In the genomic region with DNA sequence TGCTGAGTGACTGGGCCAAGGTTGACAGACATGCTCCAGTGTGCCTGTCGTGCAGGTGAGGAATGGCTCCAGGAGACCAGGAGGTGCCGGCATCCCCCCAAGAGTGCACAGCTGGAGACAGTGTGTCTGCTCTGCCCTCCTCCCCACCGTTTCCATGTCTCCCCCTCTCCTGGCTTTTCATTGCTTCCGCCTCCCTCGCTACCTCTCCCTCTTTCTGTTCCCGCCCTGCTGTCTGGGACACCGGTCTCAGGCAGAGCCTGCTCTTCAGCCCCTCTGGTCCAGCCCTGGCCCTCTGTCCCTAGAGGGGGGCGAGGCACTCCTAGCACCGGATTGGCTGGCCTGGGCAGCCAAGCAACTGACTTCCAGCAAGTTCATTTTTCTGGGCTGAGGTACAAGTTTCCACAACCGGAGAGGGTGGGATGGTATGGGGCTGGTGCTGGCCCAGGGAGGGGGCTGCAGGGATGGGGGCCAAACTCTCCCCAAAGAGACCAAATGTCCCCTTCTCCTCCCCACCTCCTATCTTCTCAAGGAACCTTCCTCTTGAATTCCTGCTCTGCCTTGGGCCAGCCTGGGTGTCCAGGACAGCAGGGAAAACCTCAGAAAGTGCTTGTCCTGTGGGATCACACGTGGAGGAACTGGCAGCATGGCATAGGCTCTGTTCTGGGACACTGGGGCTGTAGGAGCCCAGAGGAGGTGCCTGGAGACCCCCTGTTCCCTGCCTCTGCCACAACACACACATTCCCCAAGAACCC, we compare ENCODE assay signal across 12 cellular contexts. TPM values are rescaled to one million over a fixed set of nuclear protein-coding genes. Genes with fewer than 3 reads are reported as not detected.
A peak's percentile ranks its signal among the peaks of the same experiment; 100 is the strongest.
DNase-seq lines count a peak whose midpoint lies in the region; ATAC-seq and TF ChIP-seq lines count a peak whose summit lies in the region.
"Had no signal": no experiment of that assay in that cellular context is flagged by ENCODE, and none has a peak within 500 bp of the region (broad histone marks: within the 10 kb centered on the region; RNA-seq: fewer than 3 reads in every experiment).

No MANE protein-coding gene starts in this region.

- H3K4me1 Mint-ChIP-seq in naive thymus-derived CD4-positive, alpha-beta T cell: peaks cover 5 to 18% (median 7%) of the 10 kb centered on the region in 7 donors

- DNase-seq in AG08396 (ENCODE audit: low spot score): peak; percentile 45
- peak; percentile 3 for DNase-seq in NCI-H69 (lab: John Stamatoyannopoulos, UW)
- peak; percentile 81 for DNase-seq in osteoblast (ENCODE audit: insufficient read length, low spot score, missing footprints)
- DNase-seq in HEK293T (ENCODE audit: extremely low spot score): no peak
- no peak for DNase-seq in naive thymus-derived CD4-positive, alpha-beta T cell
- DNase-seq in NCI-H1436 (lab: John Stamatoyannopoulos, UW): no peak
- DNase-seq: activated T-cell treated with anti-CD3 and anti-CD28 coated beads, Interleukin-2, amount 50 U/mL, for 24 hours had no signal

- POLR2A ChIA-PET in HEK293T (lab: Yijun Ruan, JAX): interaction anchor here (0.7 kb wide), 1 partner anchor 33 kb away, joined by 3 read pairs; the partner anchor contains the start of gene PRKCD
- POLR2A ChIA-PET in naive thymus-derived CD4-positive, alpha-beta T cell (lab: Charles Lee): no interaction called here

- peaks cover 0 to 42% of the 10 kb centered on the region in 2 donors for H3K36me3 ChIP-seq in gastroesophageal sphincter
- peaks cover 12% of the 10 kb centered on the region for H3K36me3 ChIP-seq in osteoblast (ENCODE audit: insufficient read depth, low read length)
- H3K36me3 ChIP-seq in naive thymus-derived CD4-positive, alpha-beta T cell (ENCODE audit: control insufficient read depth in 2 of 3, insufficient read depth in 3 of 3, low read length in 3 of 3): peaks cover 0 to 31% (median 0%) of the 10 kb centered on the region in 3 experiments

- H3K4me2 ChIP-seq in osteoblast (ENCODE audit: insufficient read depth, low read length): no peak overlapping the region

- H4K20me1 ChIP-seq in osteoblast (ENCODE audit: insufficient read depth, low read length): no peaks in the 10 kb centered on the region

- no peaks in the 10 kb centered on the region for H3K79me2 ChIP-seq in osteoblast (ENCODE audit: insufficient read depth, low read length)

- no peaks in the 10 kb centered on the region for H3K9me3 ChIP-seq in gastroesophageal sphincter
- no peaks in the 10 kb centered on the region for H3K9me3 ChIP-seq in osteoblast (ENCODE audit: low read depth, low read length)
- H3K9me3 ChIP-seq in naive thymus-derived CD4-positive, alpha-beta T cell (ENCODE audit: control insufficient read depth in 2 of 3, low read length in 3 of 3): no peaks in the 10 kb centered on the region
- H3K9me3 ChIP-seq: pancreas had no signal

- peaks cover 0 to 32% (median 13%) of the 10 kb centered on the region in 3 donors for H3K4me1 ChIP-seq in gastroesophageal sphincter
- H3K4me1 ChIP-seq in osteoblast (ENCODE audit: insufficient read depth, low read length): peaks cover 21% of the 10 kb centered on the region
- H3K4me1 ChIP-seq in naive thymus-derived CD4-positive, alpha-beta T cell (ENCODE audit: control insufficient read depth in 2 of 2, insufficient read depth in 2 of 2, low read length in 2 of 2): peaks cover 0 to 4% of the 10 kb centered on the region in 2 donors

- WGBS in gastroesophageal sphincter (ENCODE audit: low coverage in 1 of 2), 2 donors: 28 to 80% methylated on average over 1 to 5 of the region's 11 CpGs

- peaks cover 0 to 6% (median 0%) of the 10 kb centered on the region in 5 donors for H3K27me3 Mint-ChIP-seq in naive thymus-derived CD4-positive, alpha-beta T cell
- H3K27me3 Mint-ChIP-seq: activated T-cell treated with anti-CD3 and anti-CD28 coated beads, Interleukin-2, amount 50 U/mL, for 24 hours had no signal

- H2AFZ ChIP-seq in osteoblast (ENCODE audit: low read length): no peak overlapping the region

- H3K27ac ChIP-seq in gastroesophageal sphincter: peak overlapping the region; percentile 20 to 68 (median 62)
- H3K27ac ChIP-seq in osteoblast (ENCODE audit: low read depth, low read length): no peak overlapping the region
- H3K27ac ChIP-seq in naive thymus-derived CD4-positive, alpha-beta T cell (ENCODE audit: low read depth, low read length): no peak overlapping the region
- H3K27ac ChIP-seq: brain microvascular endothelial cell, pancreas had no signal

- no peak overlapping the region for H3K4me3 Mint-ChIP-seq in naive thymus-derived CD4-positive, alpha-beta T cell
- H3K4me3 Mint-ChIP-seq: activated T-cell treated with anti-CD3 and anti-CD28 coated beads, Interleukin-2, amount 50 U/mL, for 24 hours had no signal

- intact Hi-C loops in naive thymus-derived CD4-positive, alpha-beta T cell (cut with micrococcal nuclease): no loop called here

- peaks cover 0 to 12% (median 10%) of the 10 kb centered on the region in 5 donors for H3K36me3 Mint-ChIP-seq in naive thymus-derived CD4-positive, alpha-beta T cell

- TF ChIP-seq CTCF in gastroesophageal sphincter (IDR thresholded peaks at IDR 0.05): no peak
- TF ChIP-seq CTCF in osteoblast (IDR thresholded peaks at IDR 0.05; ENCODE audit: extremely low read depth, low read depth, low read length): no peak

- peak; percentile 64 for ATAC-seq in gastroesophageal sphincter
- no peak for ATAC-seq in HG02884 (IDR thresholded peaks at IDR 0.05; ENCODE audit: unreplicated experiment)
- no peak for ATAC-seq in naive thymus-derived CD4-positive, alpha-beta T cell
- ATAC-seq: Panc1 had no signal

- no peak for TF ChIP-seq POLR2A in gastroesophageal sphincter (IDR thresholded peaks at IDR 0.05)

- H3K9me3 Mint-ChIP-seq in naive thymus-derived CD4-positive, alpha-beta T cell: no peaks in the 10 kb centered on the region
- H3K9me3 Mint-ChIP-seq: activated T-cell treated with anti-CD3 and anti-CD28 coated beads, Interleukin-2, amount 50 U/mL, for 24 hours had no signal

- H3K4me3 ChIP-seq in gastroesophageal sphincter: no peak overlapping the region
- no peak overlapping the region for H3K4me3 ChIP-seq in osteoblast (ENCODE audit: insufficient read depth, low read length)
- H3K4me3 ChIP-seq in naive thymus-derived CD4-positive, alpha-beta T cell (ENCODE audit: low read length): no peak overlapping the region
- H3K4me3 ChIP-seq: pancreas had no signal

- no peaks in the 10 kb centered on the region for H3K27me3 ChIP-seq in gastroesophageal sphincter
- H3K27me3 ChIP-seq in osteoblast (ENCODE audit: insufficient read depth, low read length): no peaks in the 10 kb centered on the region
- H3K27me3 ChIP-seq in naive thymus-derived CD4-positive, alpha-beta T cell (ENCODE audit: control insufficient read depth in 2 of 2, insufficient read depth in 2 of 2, low read length in 2 of 2): no peaks in the 10 kb centered on the region
- H3K27me3 ChIP-seq: brain microvascular endothelial cell, pancreas had no signal

- TF ChIP-seq EP300 in gastroesophageal sphincter (IDR thresholded peaks at IDR 0.05): no peak

- peak overlapping the region in 1 of 9 donors; percentile 23 for H3K27ac Mint-ChIP-seq in naive thymus-derived CD4-positive, alpha-beta T cell
- H3K27ac Mint-ChIP-seq: activated T-cell treated with anti-CD3 and anti-CD28 coated beads, Interleukin-2, amount 50 U/mL, for 24 hours had no signal

- CTCF ChIA-PET in HEK293T (lab: Yijun Ruan, JAX): no interaction called here
- CTCF ChIA-PET in naive thymus-derived CD4-positive, alpha-beta T cell (lab: Charles Lee): no interaction called here

TF ChIP-seq in HEK293T, 16 proteins besides CTCF, POLR2A, EP300 and RAD21:
- no peak for TF ChIP-seq HDGF (IDR thresholded peaks at IDR 0.05; ENCODE audit: borderline replicate concordance)
- TF ChIP-seq FOXA1 (IDR thresholded peaks at IDR 0.05): no peak
- no peak for TF ChIP-seq NFRKB (IDR thresholded peaks at IDR 0.05)
- no peak for TF ChIP-seq SUZ12 (IDR thresholded peaks at IDR 0.05)
- no peak for TF ChIP-seq L3MBTL2 (conservative IDR thresholded peaks at IDR 0.05)
- TF ChIP-seq BHLHE40 (IDR thresholded peaks at IDR 0.05; ENCODE audit: borderline replicate concordance): no peak
- TF ChIP-seq TARDBP (IDR thresholded peaks at IDR 0.05): no peak
- no peak for TF ChIP-seq FOXK2 (IDR thresholded peaks at IDR 0.05)
- no peak for TF ChIP-seq LEF1 (IDR thresholded peaks at IDR 0.05; ENCODE audit: borderline replicate concordance)
- no peak for TF ChIP-seq ARNT (IDR thresholded peaks at IDR 0.05)
- no peak for TF ChIP-seq ELF4 (IDR thresholded peaks at IDR 0.05)
- no peak for TF ChIP-seq CTBP1 (IDR thresholded peaks at IDR 0.05; ENCODE audit: borderline replicate concordance)
- no peak for TF ChIP-seq SP1 (IDR thresholded peaks at IDR 0.05)
- TF ChIP-seq ZNF384 (IDR thresholded peaks at IDR 0.05): no peak
- TF ChIP-seq FOXM1 (IDR thresholded peaks at IDR 0.05; ENCODE audit: borderline replicate concordance): no peak
- TF ChIP-seq, protein P1, sequence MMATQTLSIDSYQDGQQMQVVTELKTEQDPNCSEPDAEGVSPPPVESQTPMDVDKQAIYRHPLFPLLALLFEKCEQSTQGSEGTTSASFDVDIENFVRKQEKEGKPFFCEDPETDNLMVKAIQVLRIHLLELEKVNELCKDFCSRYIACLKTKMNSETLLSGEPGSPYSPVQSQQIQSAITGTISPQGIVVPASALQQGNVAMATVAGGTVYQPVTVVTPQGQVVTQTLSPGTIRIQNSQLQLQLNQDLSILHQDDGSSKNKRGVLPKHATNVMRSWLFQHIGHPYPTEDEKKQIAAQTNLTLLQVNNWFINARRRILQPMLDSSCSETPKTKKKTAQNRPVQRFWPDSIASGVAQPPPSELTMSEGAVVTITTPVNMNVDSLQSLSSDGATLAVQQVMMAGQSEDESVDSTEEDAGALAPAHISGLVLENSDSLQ (IDR thresholded peaks at IDR 0.05): no peak
TF ChIP-seq in HEK293T: peak in this region for 0.

RNA-seq across cellular contexts. Expression of gene PRKCD, which starts 32.6 kb away (rescaled TPM):
- total RNA-seq in gastroesophageal sphincter (10 to 100 TPM in 1 of 4 donors, 1 to 10 TPM in 3; 5.5 to 10.1 (median 7.6) TPM), osteoblast (1.8 and 2.2 TPM in 2 replicates)
- 10 to 100 TPM; 10.2 to 72.8 (median 18.7) TPM for total RNA-seq in naive thymus-derived CD4-positive, alpha-beta T cell
- polyA plus RNA-seq in naive thymus-derived CD4-positive, alpha-beta T cell: 10 to 100 TPM in 1 of 2 donors, 1 to 10 TPM in 1; 7.7 to 17.5 TPM

Comparison
In these comparisons a context has a peak if more than half of its experiments do, and no peak if none do; other contexts are left out.
1. DNase-seq: peak in AG08396 (single experiment), NCI-H69 (single experiment) and osteoblast (single experiment); none in HEK293T (single experiment), naive thymus-derived CD4-positive, alpha-beta T cell (0 of 9) and NCI-H1436 (single experiment).
2. H3K27ac ChIP-seq: peak in gastroesophageal sphincter (4 of 4); none in osteoblast (single experiment) and naive thymus-derived CD4-positive, alpha-beta T cell (single experiment).